12 cellular contexts compared by ENCODE assay signal in the genomic region with DNA sequence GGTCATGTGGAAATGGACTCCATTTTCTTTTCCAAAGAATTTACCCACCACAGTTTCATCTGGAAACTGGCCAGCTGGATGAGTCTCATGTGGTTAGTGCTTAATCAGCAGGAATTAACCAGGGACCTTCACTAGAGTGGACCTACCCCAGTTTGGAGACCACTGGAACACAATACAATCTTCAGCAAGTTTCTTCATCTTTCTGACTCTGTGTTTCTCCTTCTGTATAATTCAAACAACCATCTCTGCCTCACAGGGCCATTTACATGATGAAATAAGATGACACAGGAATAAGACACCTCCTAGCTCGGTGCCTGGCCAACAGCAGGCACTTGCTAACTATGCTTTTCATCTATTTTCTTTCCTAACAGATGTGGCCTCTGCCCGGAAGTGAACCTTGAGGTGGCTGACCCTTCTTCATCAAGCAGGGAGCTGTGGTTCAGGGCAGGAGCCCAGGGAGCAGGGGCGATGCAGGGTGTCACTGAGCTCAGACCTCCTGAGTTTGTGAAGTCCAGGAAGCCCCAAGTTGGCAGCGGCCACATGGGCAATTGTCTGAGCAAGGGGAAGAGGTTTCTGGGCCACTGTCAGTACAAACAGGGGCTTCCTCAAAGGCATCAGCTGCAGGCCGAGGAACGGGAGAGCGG.
DNase-seq lines count a peak whose midpoint lies in the region; ATAC-seq, FAIRE-seq and TF ChIP-seq lines count a peak whose summit lies in the region.
"Had no signal": no experiment of that assay in that cellular context is flagged by ENCODE, and none has a peak within 500 bp of the region (broad histone marks: within the 10 kb centered on the region; RNA-seq: fewer than 3 reads in every experiment).

No MANE protein-coding gene starts in this region.

- no peak overlapping the region for H3K9ac ChIP-seq in HepG2 (ENCODE audit: insufficient read depth, low read depth, low read length)
- peak overlapping the region; percentile 58 for H3K9ac ChIP-seq in adipocyte (ENCODE audit: low read length)
- H3K9ac ChIP-seq in MM.1S (ENCODE audit: low read length) = no peak overlapping the region

- H2AFZ ChIP-seq in HepG2 (ENCODE audit: low read length) = no peak overlapping the region
- no peak overlapping the region for H2AFZ ChIP-seq in MM.1S (ENCODE audit: low read length)

- H4K20me1 ChIP-seq in HepG2 (ENCODE audit: insufficient read depth, low read length) (no peaks in the 10 kb centered on the region), MM.1S (ENCODE audit: insufficient read depth, low read length) (no peaks in the 10 kb centered on the region)

- no peak for TF ChIP-seq EP300 in HepG2 (IDR thresholded peaks at IDR 0.05; ENCODE audit: low read depth in 2 of 2, low read length in 2 of 2)
- no peak for TF ChIP-seq EP300 in HepG2 (CRISPR knock-in tag; IDR thresholded peaks at IDR 0.05; ENCODE audit: borderline replicate concordance)

- ATAC-seq in HepG2 (no peak), right lobe of liver (no peak), HG03108 (IDR thresholded peaks at IDR 0.05; ENCODE audit: unreplicated experiment) (no peak)

- POLR2A ChIA-PET in HepG2 (lab: Yijun Ruan, JAX) = no interaction called here

- H3F3A ChIP-seq in MM.1S (ENCODE audit: insufficient read depth, low read length) = no peaks in the 10 kb centered on the region

- no peak for TF ChIP-seq RAD21 in HepG2 (CRISPR knock-in tag; IDR thresholded peaks at IDR 0.05)

- H3K9me2 ChIP-seq in MM.1S (replicated peaks; ENCODE audit: insufficient read depth, low read length) = no peaks in the 10 kb centered on the region

- WGBS in HepG2 (ENCODE audit: low lambda C conversion rate) = 8% methylated on average over 5 of the region's 7 CpGs
- WGBS in right lobe of liver (ENCODE audit: insufficient coverage, low coverage, low lambda C conversion rate, missing lambda C conversion rate) = 80% methylated on average over 4 of the region's 7 CpGs

- H3K79me2 ChIP-seq in HepG2 (ENCODE audit: insufficient read depth, low read length) = no peaks in the 10 kb centered on the region
- H3K79me2 ChIP-seq in MM.1S (ENCODE audit: low read length) = no peaks in the 10 kb centered on the region

- no TSS peak for BruUV-seq in HepG2 (replicated peaks; lab: Mats Ljungman, UMichigan)

- TF ChIP-seq POLR2A in HepG2 (IDR thresholded peaks at IDR 0.05; ENCODE audit: insufficient read depth in 1 of 2, low read depth in 2 of 2, low read length in 2 of 2) (no peak), right lobe of liver (IDR thresholded peaks at IDR 0.05) (no peak)

- CTCF ChIA-PET in HepG2 (lab: Yijun Ruan, JAX; ENCODE audit: low intra/inter-chr PET ratio, low total read pairs) = no interaction called here

- no peak overlapping the region for H3K4me2 ChIP-seq in HepG2 (ENCODE audit: low read depth, low read length)
- H3K4me2 ChIP-seq in MM.1S (ENCODE audit: low read depth, low read length) = no peak overlapping the region

- FAIRE-seq in HepG2 (lab: Jason Lieb, UNC) = no peak
- FAIRE-seq: G401.6 had no signal

- H3K9me3 ChIP-seq in HepG2 (ENCODE audit: low read length) (no peaks in the 10 kb centered on the region), right lobe of liver (no peaks in the 10 kb centered on the region), adipocyte (ENCODE audit: control insufficient read depth, low read length) (no peaks in the 10 kb centered on the region), MM.1S (replicated peaks; ENCODE audit: insufficient read depth, low read length) (no peaks in the 10 kb centered on the region)

- in situ Hi-C loops in HepG2 (cut with HindIII; ENCODE audit: extremely low pct_ligation_motif_present, low pct_unique_long_range_greater_than_20kb) = no loop called here

- H3K27me3 ChIP-seq in HepG2 (ENCODE audit: control insufficient read depth in 1 of 2, insufficient read depth in 2 of 2, low read length in 2 of 2) = peaks cover 2 to 13% of the 10 kb centered on the region in 2 experiments; a peak in 3 of 5 replicates
- no peaks in the 10 kb centered on the region for H3K27me3 ChIP-seq in right lobe of liver
- H3K27me3 ChIP-seq in adipocyte (replicated peaks; ENCODE audit: control insufficient read depth, insufficient read depth, low read length) = no peaks in the 10 kb centered on the region
- H3K27me3 ChIP-seq in MM.1S (replicated peaks; ENCODE audit: insufficient read depth, low read length) = no peaks in the 10 kb centered on the region

- TF ChIP-seq CTCF in HepG2 (CRISPR knock-in tag; IDR thresholded peaks at IDR 0.05) = no peak
- TF ChIP-seq CTCF in right lobe of liver (IDR thresholded peaks at IDR 0.05) = no peak
- TF ChIP-seq CTCF in MM.1S (IDR thresholded peaks at IDR 0.05; ENCODE audit: low read length) = no peak

- intact Hi-C loops in HepG2 (cut with micrococcal nuclease; ENCODE audit: unreplicated experiment) (no loop called here), right lobe of liver (cut with DNase I) (no loop called here)

- H3K4me3 ChIP-seq in HepG2 (replicated peaks in 1 of 3; ENCODE audit: insufficient read depth in 1 of 3, low read depth in 2 of 3, low read length in 3 of 3) (no peak overlapping the region), right lobe of liver (no peak overlapping the region), adipocyte (ENCODE audit: low read length) (peak overlapping the region; percentile 15), MM.1S (ENCODE audit: low read length) (no peak overlapping the region)

- DNase-seq in HepG2 (ENCODE audit: low spot score) = no peak
- DNase-seq in right lobe of liver = no peak
- DNase-seq in adipocyte (ENCODE audit: low read depth) = peak; percentile 30
- DNase-seq in glomerular visceral epithelial cell (ENCODE audit: extremely low spot score) = peak; percentile 71
- DNase-seq in OCI-M2 (lab: John Stamatoyannopoulos, UW; ENCODE audit: unreplicated experiment) = no peak
- DNase-seq in MM.1S = no peak
- no peak for DNase-seq in NCI-H345 (lab: John Stamatoyannopoulos, UW)
- DNase-seq: AML-193, NCI-H524, T-helper 1 cell had no signal

- no peaks in the 10 kb centered on the region for H3K36me3 ChIP-seq in HepG2 (replicated peaks in 1 of 2; ENCODE audit: control insufficient read depth in 1 of 2, insufficient read depth in 2 of 2, low read length in 2 of 2)
- H3K36me3 ChIP-seq in right lobe of liver = no peaks in the 10 kb centered on the region
- H3K36me3 ChIP-seq in adipocyte (ENCODE audit: control insufficient read depth, insufficient read depth, low read length, severe bottlenecking) = no peaks in the 10 kb centered on the region
- H3K36me3 ChIP-seq in MM.1S (replicated peaks; ENCODE audit: insufficient read depth, low read length) = no peaks in the 10 kb centered on the region

- H3K4me1 ChIP-seq in HepG2 (ENCODE audit: insufficient read depth, low read length) (no peaks in the 10 kb centered on the region), right lobe of liver (peaks cover 0 to 9% (median 0%) of the 10 kb centered on the region in 4 donors), adipocyte (ENCODE audit: control insufficient read depth, insufficient read depth, low read length) (peaks cover 22% of the 10 kb centered on the region), MM.1S (ENCODE audit: low read length) (no peaks in the 10 kb centered on the region)

- H3K27ac ChIP-seq in HepG2 (ENCODE audit: extremely low read length, insufficient read depth, low read length) = no peak overlapping the region
- H3K27ac ChIP-seq in right lobe of liver = peak overlapping the region in 1 of 3 donors; percentile 6
- no peak overlapping the region for H3K27ac ChIP-seq in MM.1S (ENCODE audit: low read length)

TF ChIP-seq in HepG2, 621 proteins besides CTCF, POLR2A, EP300 and RAD21:
- TF ChIP-seq MAFK (conservative IDR thresholded peaks at IDR 0.05 in 1 of 2, IDR thresholded peaks at IDR 0.05 in 1 of 2; ENCODE audit: low read length in 2 of 2) = peak; percentile 68 to 74
- TF ChIP-seq MAFF (IDR thresholded peaks at IDR 0.05; ENCODE audit: low read depth, low read length) = peak; percentile 69; the same call in 1 of the 2 replicates
- no peak for TF ChIP-seq ZNF687 (CRISPR knock-in tag; IDR thresholded peaks at IDR 0.05)

Comparison
In these comparisons a context has a peak if more than half of its experiments do, and no peak if none do; other contexts are left out.
1. DNase-seq: peak in adipocyte (single experiment) and glomerular visceral epithelial cell (single experiment); none in HepG2 (single experiment), right lobe of liver (0 of 3), OCI-M2 (single experiment), MM.1S (single experiment) and NCI-H345 (single experiment).